ENCODE assay signal across 8 cellular contexts in genomic region chr6:149065658-149066556, GRCh38.
DNase-seq lines count a peak whose midpoint lies in the region; ATAC-seq, FAIRE-seq and TF ChIP-seq lines count a peak whose summit lies in the region.

No MANE protein-coding gene starts in this region.

- H3K27me3 ChIP-seq in Caco-2 (replicated peaks; ENCODE audit: control insufficient read depth, insufficient read depth, low read length): no peaks in the 10 kb centered on the region; the same call in 1 of the 2 replicates

- POLR2A ChIA-PET in Caco-2 (lab: Charles Lee): no interaction called here

- no peaks in the 10 kb centered on the region for H3K9me3 ChIP-seq in Caco-2

- ATAC-seq in GM21381 (IDR thresholded peaks at IDR 0.05; ENCODE audit: unreplicated experiment): peak; percentile 97
- ATAC-seq in HG03575 (IDR thresholded peaks at IDR 0.05; ENCODE audit: extremely low read depth, insufficient number of reproducible peaks, low FRiP score, unreplicated experiment): peak; percentile 81
- peak; percentile 71 for ATAC-seq in sciatic nerve

- no peak overlapping the region for H3K4me3 ChIP-seq in Caco-2 (ENCODE audit: low read depth, low read length)

- H3K4me1 ChIP-seq in Caco-2: peaks cover 4% of the 10 kb centered on the region; the same call in 1 of the 2 replicates

- no peaks in the 10 kb centered on the region for H3K36me3 ChIP-seq in Caco-2 (ENCODE audit: control insufficient read depth, insufficient read depth, low read length)

- in situ Hi-C loops in GM13976 (cut with MboI; ENCODE audit: low sequenced_read_pairs, unreplicated experiment): no loop called here

- H3K4me1 Mint-ChIP-seq in activated T-helper 1 cell treated with anti-CD3 and anti-CD28 coated beads, Interleukin-12 subunit alpha, Interleukin-12 subunit beta, Interleukin-2, Interleukin-4 antibody, amounts not matched to agents 30 ng/mL and 10 ng/mL and 1 ng/mL, durations not matched to agents 14 hours and 24 hours and 36 hours (ENCODE audit: low read depth): peaks cover 69% of the 10 kb centered on the region
- H3K4me1 Mint-ChIP-seq in Caco-2 (ENCODE audit: low read depth, unreplicated experiment): no peaks in the 10 kb centered on the region

- H3K27me3 Mint-ChIP-seq in activated T-helper 1 cell treated with anti-CD3 and anti-CD28 coated beads, Interleukin-12 subunit alpha, Interleukin-12 subunit beta, Interleukin-2, Interleukin-4 antibody, amounts not matched to agents 30 ng/mL and 10 ng/mL and 1 ng/mL, durations not matched to agents 14 hours and 24 hours and 36 hours (ENCODE audit: insufficient read depth): no peaks in the 10 kb centered on the region
- H3K27me3 Mint-ChIP-seq in Caco-2 (ENCODE audit: insufficient read depth, unreplicated experiment): peaks cover 7% of the 10 kb centered on the region

- BruUV-seq in Caco-2 (replicated peaks; lab: Mats Ljungman, UMichigan): no TSS peak

- H3K4me3 Mint-ChIP-seq in activated T-helper 1 cell treated with anti-CD3 and anti-CD28 coated beads, Interleukin-12 subunit alpha, Interleukin-12 subunit beta, Interleukin-2, Interleukin-4 antibody, amounts not matched to agents 30 ng/mL and 10 ng/mL and 1 ng/mL, durations not matched to agents 14 hours and 24 hours and 36 hours: peak overlapping the region; percentile 38
- H3K4me3 Mint-ChIP-seq in Caco-2 (ENCODE audit: unreplicated experiment): no peak overlapping the region

- DNase-seq in GM13976 (ENCODE audit: low spot score) (peak; percentile 69), sciatic nerve (ENCODE audit: low spot score) (no peak), Caco-2 (no peak), frontal cortex (ENCODE audit: low spot score in 2 of 2) (no peak), NCI-H69 (lab: John Stamatoyannopoulos, UW) (no peak)
- peak; percentile 54 for DNase-seq in activated T-helper 1 cell treated with anti-CD3 and anti-CD28 coated beads, Interleukin-12 subunit alpha, Interleukin-12 subunit beta, Interleukin-2, Interleukin-4 antibody, amounts not matched to agents 30 ng/mL and 10 ng/mL and 1 ng/mL, durations not matched to agents 14 hours and 24 hours and 36 hours (ENCODE audit: low spot score)

- CTCF ChIA-PET in Caco-2 (lab: Charles Lee): interaction anchor here (0.6 kb wide), 1 partner anchor 500 kb away, joined by 6 read pairs; the partner anchor contains the start of gene GINM1

- peaks cover 22% of the 10 kb centered on the region for H3K36me3 Mint-ChIP-seq in activated T-helper 1 cell treated with anti-CD3 and anti-CD28 coated beads, Interleukin-12 subunit alpha, Interleukin-12 subunit beta, Interleukin-2, Interleukin-4 antibody, amounts not matched to agents 30 ng/mL and 10 ng/mL and 1 ng/mL, durations not matched to agents 14 hours and 24 hours and 36 hours (ENCODE audit: low read depth)
- no peaks in the 10 kb centered on the region for H3K36me3 Mint-ChIP-seq in Caco-2 (ENCODE audit: insufficient read depth, unreplicated experiment)

- intact Hi-C loops in activated T-helper 1 cell treated with anti-CD3 and anti-CD28 coated beads, Interleukin-12 subunit alpha, Interleukin-12 subunit beta, Interleukin-2, Interleukin-4 antibody, amounts not matched to agents 30 ng/mL and 10 ng/mL and 1 ng/mL, durations not matched to agents 14 hours and 24 hours and 36 hours (cut with micrococcal nuclease): loop anchor here (1.0 kb wide), 1 partner anchor 33 kb away; no protein-coding TSS in a partner anchor
- intact Hi-C loops in sciatic nerve (cut with DNase I) (no loop called here), Caco-2 (cut with micrococcal nuclease; ENCODE audit: unreplicated experiment) (no loop called here)

- TF ChIP-seq CTCF in GM13976 (IDR thresholded peaks at IDR 0.05; ENCODE audit: borderline replicate concordance, control extremely low read depth, extremely low read depth, insufficient read depth, missing control alignments) (no peak), Caco-2 (IDR thresholded peaks at IDR 0.05; ENCODE audit: insufficient read depth in 1 of 2, low read depth in 1 of 2, low read length in 1 of 2, severe bottlenecking in 1 of 2, unreplicated experiment in 1 of 2) (no peak)

- H3K27ac Mint-ChIP-seq in activated T-helper 1 cell treated with anti-CD3 and anti-CD28 coated beads, Interleukin-12 subunit alpha, Interleukin-12 subunit beta, Interleukin-2, Interleukin-4 antibody, amounts not matched to agents 30 ng/mL and 10 ng/mL and 1 ng/mL, durations not matched to agents 14 hours and 24 hours and 36 hours: peak overlapping the region; percentile 90
- H3K27ac Mint-ChIP-seq in Caco-2 (ENCODE audit: unreplicated experiment): no peak overlapping the region

- H3K9me3 Mint-ChIP-seq in activated T-helper 1 cell treated with anti-CD3 and anti-CD28 coated beads, Interleukin-12 subunit alpha, Interleukin-12 subunit beta, Interleukin-2, Interleukin-4 antibody, amounts not matched to agents 30 ng/mL and 10 ng/mL and 1 ng/mL, durations not matched to agents 14 hours and 24 hours and 36 hours: peaks cover 10% of the 10 kb centered on the region
- no peaks in the 10 kb centered on the region for H3K9me3 Mint-ChIP-seq in Caco-2 (ENCODE audit: unreplicated experiment)

- FAIRE-seq in frontal cortex (lab: Jason Lieb, UNC): no peak

Comparison
In these comparisons a context has a peak if more than half of its experiments do, and no peak if none do; other contexts are left out.
1. DNase-seq: peak in GM13976 (single experiment) and activated T-helper 1 cell treated with anti-CD3 and anti-CD28 coated beads, Interleukin-12 subunit alpha, Interleukin-12 subunit beta, Interleukin-2, Interleukin-4 antibody, amounts not matched to agents 30 ng/mL and 10 ng/mL and 1 ng/mL, durations not matched to agents 14 hours and 24 hours and 36 hours (single experiment); none in sciatic nerve (single experiment), Caco-2 (0 of 2), frontal cortex (0 of 2) and NCI-H69 (single experiment).
2. Peak in every context shown above with its lines, with median percentiles within 50 percentile points of each other: ATAC-seq.